ENCODE assay signal across 9 cellular contexts in genomic region chr10:31604141-31604540, GRCh38.
DNase-seq lines count a peak whose midpoint lies in the region; ATAC-seq, FAIRE-seq and TF ChIP-seq lines count a peak whose summit lies in the region.
"Had no signal": no experiment of that assay in that cellular context is flagged by ENCODE, and none has a peak within 500 bp of the region (broad histone marks: within the 10 kb centered on the region; RNA-seq: fewer than 3 reads in every experiment).

No MANE protein-coding gene starts in this region.

- H3K4me3 Mint-ChIP-seq in IgD-negative memory B cell (peak overlapping the region; percentile 64 to 89 (median 72)), mesothelial cell of epicardium (peak overlapping the region; percentile 78)

- no peaks in the 10 kb centered on the region; the same call in 1 of the 3 replicates for H3K9me3 ChIP-seq in GM12878 (replicated peaks; ENCODE audit: control insufficient read depth, insufficient read depth, low read length)

- TF ChIP-seq EP300 in GM12878 (IDR thresholded peaks at IDR 0.05; ENCODE audit: borderline replicate concordance in 1 of 2, control insufficient read depth in 1 of 2, low read depth in 2 of 2, low read length in 2 of 2): no peak

- peak; percentile 71 for DNase-seq in AG10803 (ENCODE audit: low read depth)
- DNase-seq in GM12878 (ENCODE audit: low read depth, low spot score): no peak
- DNase-seq in mesothelial cell of epicardium (ENCODE audit: low spot score in 2 of 2, unreplicated experiment in 2 of 2): no peak
- no peak for DNase-seq in ecto neural progenitor cell (ENCODE audit: low spot score)
- no peak for DNase-seq in iPS-NIHi11 (ENCODE audit: low spot score)
- DNase-seq in KBM-7: no peak

- intact Hi-C loops in GM12878 (cut with micrococcal nuclease; ENCODE audit: unreplicated experiment): loop anchor here (5.0 to 10.0 kb wide), 3 partner anchors 151 to 869 kb away; no protein-coding TSS in a partner anchor

- H3K27me3 ChIP-seq in GM12878 (replicated peaks in 1 of 2; ENCODE audit: control insufficient read depth in 2 of 2, insufficient read depth in 2 of 2, low read length in 1 of 2): no peaks in the 10 kb centered on the region

- no peak for FAIRE-seq in GM12878 (lab: Jason Lieb, UNC)

- CTCF ChIA-PET in GM12878 (lab: Yijun Ruan, JAX): interaction anchor here (0.6 kb wide), 1 partner anchor 825 kb away, joined by 3 read pairs; no protein-coding TSS in a partner anchor

- H3K9ac ChIP-seq in GM12878 (ENCODE audit: control insufficient read depth, insufficient read depth, low read length): no peak overlapping the region

- no peak for ATAC-seq in GM12878
- ATAC-seq in GM19324 (IDR thresholded peaks at IDR 0.05; ENCODE audit: low FRiP score, unreplicated experiment): no peak

- no peak for TF ChIP-seq POLR2A in GM12878 (IDR thresholded peaks at IDR 0.05; ENCODE audit: low read depth, low read length)

- SMC1A ChIA-PET in GM12878 (lab: Charles Lee; ENCODE audit: uncharacterized antibody, unreplicated experiment): interaction anchor here (1.4 to 2.7 kb wide), 2 partner anchors 16 to 572 kb away, joined by 3 to 8 read pairs; partner anchors contain the start of gene ZNF438

- H3K9me3 Mint-ChIP-seq in IgD-negative memory B cell (peaks cover 0 to 5% (median 3%) of the 10 kb centered on the region in 3 donors), mesothelial cell of epicardium (no peaks in the 10 kb centered on the region)

- H3K4me3 ChIP-seq in AG10803 (ENCODE audit: low read length) (no peak overlapping the region; the same call in 1 of the 2 replicates), GM12878 (peak overlapping the region; percentile 66; the same call in 1 of the 2 replicates)

- no peaks in the 10 kb centered on the region for H3K79me2 ChIP-seq in GM12878 (ENCODE audit: control insufficient read depth, insufficient read depth, low read length)

- H4K20me1 ChIP-seq in GM12878 (ENCODE audit: control insufficient read depth, insufficient read depth): no peaks in the 10 kb centered on the region

- H2AFZ ChIP-seq in GM12878 (ENCODE audit: control insufficient read depth, low read depth, low read length): peak overlapping the region; percentile 91

- in situ Hi-C loops in GM12878 (cut with MboI) (no loop called here), KBM-7 (cut with MboI; ENCODE audit: low pct_unique_long_range_greater_than_20kb, low sequenced_read_pairs) (no loop called here)

- no peaks in the 10 kb centered on the region for H3K36me3 ChIP-seq in GM12878 (ENCODE audit: control insufficient read depth in 2 of 2, insufficient read depth in 2 of 2, low read length in 1 of 2)

- H3K27ac Mint-ChIP-seq in IgD-negative memory B cell (peak overlapping the region in 1 of 3 donors; percentile 34), mesothelial cell of epicardium (peak overlapping the region; percentile 89)

- H3K4me1 ChIP-seq in GM12878 (ENCODE audit: control insufficient read depth, insufficient read depth, low read length): peaks cover 9% of the 10 kb centered on the region

- H3K27me3 Mint-ChIP-seq in IgD-negative memory B cell: peaks cover 12% of the 10 kb centered on the region
- H3K27me3 Mint-ChIP-seq in mesothelial cell of epicardium (ENCODE audit: low read depth): peaks cover 5% of the 10 kb centered on the region

- RAD21 ChIA-PET in GM12878 (lab: Charles Lee; ENCODE audit: unreplicated experiment): interaction anchor here (0.9 kb wide), 1 partner anchor 22 kb away, joined by 3 read pairs; no protein-coding TSS in a partner anchor

- no peak for TF ChIP-seq RAD21 in GM12878 (IDR thresholded peaks at IDR 0.05; ENCODE audit: insufficient read depth, low read depth, low read length)

- POLR2A ChIA-PET in GM12878 (lab: Charles Lee): no interaction called here

- H3K27ac ChIP-seq in GM12878 (ENCODE audit: control insufficient read depth, insufficient read depth): no peak overlapping the region
- H3K27ac ChIP-seq: epithelial cell of prostate had no signal

- no TSS peak for BruUV-seq in GM12878 (replicated peaks; lab: Mats Ljungman, UMichigan)

- no peak for TF ChIP-seq CTCF in AG10803 (conservative IDR thresholded peaks at IDR 0.05; ENCODE audit: low read length)
- no peak for TF ChIP-seq CTCF in GM12878 (IDR thresholded peaks at IDR 0.05 in 2 of 3, conservative IDR thresholded peaks at IDR 0.05 in 1 of 3; ENCODE audit: control insufficient read depth in 2 of 3, extremely low read depth in 1 of 3, insufficient read depth in 1 of 3, low read depth in 3 of 3, low read length in 3 of 3)
- TF ChIP-seq CTCF in mesothelial cell of epicardium (IDR thresholded peaks at IDR 0.05; ENCODE audit: unreplicated experiment): no peak

- H3K4me1 Mint-ChIP-seq in IgD-negative memory B cell: peaks cover 0 to 11% (median 7%) of the 10 kb centered on the region in 3 donors
- peaks cover 13% of the 10 kb centered on the region for H3K4me1 Mint-ChIP-seq in mesothelial cell of epicardium

- peak overlapping the region; percentile 97; the same call in 1 of the 2 replicates for H3K4me2 ChIP-seq in GM12878 (ENCODE audit: control insufficient read depth, insufficient read depth)

- WGBS in GM12878 (ENCODE audit: insufficient coverage, insufficient replicate concordance, low lambda C conversion rate, missing lambda C conversion rate): 29% methylated on average over 6 of the region's 11 CpGs

- H3K36me3 Mint-ChIP-seq in IgD-negative memory B cell (no peaks in the 10 kb centered on the region), mesothelial cell of epicardium (no peaks in the 10 kb centered on the region)

TF ChIP-seq in GM12878, 131 proteins besides CTCF, POLR2A, EP300 and RAD21:
- TF ChIP-seq REST (IDR thresholded peaks at IDR 0.05; ENCODE audit: low read depth, low read length): no peak
- no peak for TF ChIP-seq FOXK2 (IDR thresholded peaks at IDR 0.05)
- TF ChIP-seq HDAC2 (IDR thresholded peaks at IDR 0.05): no peak
- 0 out of 2 replicates have a peak, but pooled peaks have one; percentile 29 for TF ChIP-seq BCL11A (IDR thresholded peaks at IDR 0.05; ENCODE audit: low read depth, low read length)
- TF ChIP-seq TBL1XR1 (IDR thresholded peaks at IDR 0.05; ENCODE audit: low read depth, low read length): no peak
